In genomic region chr1:170360601-170361000, GRCh38 we compare ENCODE assay signal across 21 cellular contexts.
"Had no signal": no experiment of that assay in that cellular context is flagged by ENCODE, and none has a peak within 500 bp of the region (broad histone marks: within the 10 kb centered on the region; RNA-seq: fewer than 3 reads in every experiment).

No MANE protein-coding gene starts in this region.

- H3K4me1 Mint-ChIP-seq: stimulated activated naive B cell treated with anti-CD40 and anti-IgM and Interleukin-4, amounts not matched to agents 10 μg/mL and 1 μg/mL and 100 μg/mL, for 72 hours; stimulated activated naive CD8-positive, alpha-beta T cell treated with anti-CD3 and anti-CD28 coated beads, Interleukin-15, amount 100 ng/mL, for 72 hours had no signal

- H3K27ac ChIP-seq: epithelial cell of prostate, esophagus muscularis mucosa, left ventricle myocardium inferior, neutrophil, psoas muscle, skin epidermis, testis, tibial nerve, upper lobe of right lung, vagina had no signal

- H3K4me1 ChIP-seq: psoas muscle, testis, tibial nerve, upper lobe of right lung, vagina had no signal

- H3K27me3 Mint-ChIP-seq: dendritic cell treated with granulocyte-macrophage colony-stimulating factor and Interleukin-4, amounts not matched to agents 40 ng/mL and 50 ng/mL, for 4 days; effector memory CD8-positive, alpha-beta T cell; stimulated activated naive B cell treated with anti-CD40 and anti-IgM and Interleukin-4, amounts not matched to agents 10 μg/mL and 1 μg/mL and 100 μg/mL, for 72 hours; stimulated activated naive CD8-positive, alpha-beta T cell treated with anti-CD3 and anti-CD28 coated beads, Interleukin-15, amount 100 ng/mL, for 72 hours had no signal

- H3K9me3 ChIP-seq: neutrophil, psoas muscle, testis, upper lobe of right lung, vagina had no signal

- H3K4me3 Mint-ChIP-seq: dendritic cell treated with granulocyte-macrophage colony-stimulating factor and Interleukin-4, amounts not matched to agents 40 ng/mL and 50 ng/mL, for 4 days; effector memory CD8-positive, alpha-beta T cell; naive thymus-derived CD4-positive, alpha-beta T cell; stimulated activated naive B cell treated with anti-CD40 and anti-IgM and Interleukin-4, amounts not matched to agents 10 μg/mL and 1 μg/mL and 100 μg/mL, for 72 hours; stimulated activated naive CD8-positive, alpha-beta T cell treated with anti-CD3 and anti-CD28 coated beads, Interleukin-15, amount 100 ng/mL, for 72 hours had no signal

- H3K4me3 ChIP-seq: esophagus muscularis mucosa, left ventricle myocardium inferior, psoas muscle, skin epidermis, testis, tibial nerve, upper lobe of right lung, vagina had no signal

- H3K36me3 Mint-ChIP-seq: naive thymus-derived CD4-positive, alpha-beta T cell; stimulated activated naive B cell treated with anti-CD40 and anti-IgM and Interleukin-4, amounts not matched to agents 10 μg/mL and 1 μg/mL and 100 μg/mL, for 72 hours had no signal

- H3K27me3 ChIP-seq: esophagus muscularis mucosa, neutrophil, testis, tibial nerve, upper lobe of right lung, vagina had no signal

- H3K27ac Mint-ChIP-seq: dendritic cell treated with granulocyte-macrophage colony-stimulating factor and Interleukin-4, amounts not matched to agents 40 ng/mL and 50 ng/mL, for 4 days; effector memory CD8-positive, alpha-beta T cell; naive thymus-derived CD4-positive, alpha-beta T cell; stimulated activated naive B cell treated with anti-CD40 and anti-IgM and Interleukin-4, amounts not matched to agents 10 μg/mL and 1 μg/mL and 100 μg/mL, for 72 hours; stimulated activated naive CD8-positive, alpha-beta T cell treated with anti-CD3 and anti-CD28 coated beads, Interleukin-15, amount 100 ng/mL, for 72 hours had no signal

- H3K36me3 ChIP-seq: esophagus muscularis mucosa, left ventricle myocardium inferior, neutrophil, tibial nerve, upper lobe of right lung, vagina had no signal

- DNase-seq: effector memory CD8-positive, alpha-beta T cell; foreskin fibroblast; kidney; left cardiac atrium; left ventricle myocardium inferior; naive thymus-derived CD4-positive, alpha-beta T cell; psoas muscle; retina; stimulated activated CD4-positive, alpha-beta T cell treated with anti-CD3 and anti-CD28 coated beads, Interleukin-2, amount 100 ng/mL, for 24 hours; stimulated activated CD4-positive, alpha-beta T cell treated with anti-CD3 and anti-CD28 coated beads, Interleukin-4, amount 100 ng/mL, for 4 hours; stimulated activated naive B cell treated with anti-CD40 and anti-IgM and Interleukin-4, amounts not matched to agents 10 μg/mL and 1 μg/mL and 100 μg/mL, for 72 hours; stimulated activated naive CD8-positive, alpha-beta T cell treated with anti-CD3 and anti-CD28 coated beads, Interleukin-15, amount 100 ng/mL, for 72 hours; testis; upper lobe of right lung had no signal
